ENCODE assay signal across 4 cellular contexts in genomic region chr2:113500725-113501038, GRCh38. TPM values are rescaled to one million over a fixed set of nuclear protein-coding genes. Genes with fewer than 3 reads are reported as not detected.
"Had no signal": no experiment of that assay in that cellular context is flagged by ENCODE, and none has a peak within 500 bp of the region (broad histone marks: within the 10 kb centered on the region; RNA-seq: fewer than 3 reads in every experiment).

No MANE protein-coding gene starts in this region.

RNA-seq across cellular contexts. Expression of gene FOXD4L1, which starts 2.2 kb away (rescaled TPM):
- total RNA-seq: colonic mucosa, lower leg skin, mesenteric fat pad had no signal
- polyA plus RNA-seq: fibroblast of lung had no signal
